In genomic region chr7:118657391-118658005, GRCh38 we compare ENCODE assay signal across 13 cellular contexts.
DNase-seq lines count a peak whose midpoint lies in the region; ATAC-seq and TF ChIP-seq lines count a peak whose summit lies in the region.
"Had no signal": no experiment of that assay in that cellular context is flagged by ENCODE, and none has a peak within 500 bp of the region (broad histone marks: within the 10 kb centered on the region; RNA-seq: fewer than 3 reads in every experiment).

No MANE protein-coding gene starts in this region.

- no peaks in the 10 kb centered on the region for H4K20me1 ChIP-seq in SU-DHL-6 (ENCODE audit: low read depth, low read length)

- BruUV-seq in MCF 10A (replicated peaks; lab: Mats Ljungman, UMichigan) (no TSS peak), Caco-2 (replicated peaks; lab: Mats Ljungman, UMichigan) (no TSS peak)

- TF ChIP-seq CTCF in SU-DHL-6 (IDR thresholded peaks at IDR 0.05; ENCODE audit: insufficient read depth, low read length, poor library complexity, severe bottlenecking) (no peak), MCF 10A (IDR thresholded peaks at IDR 0.05; ENCODE audit: unreplicated experiment) (no peak), Caco-2 (IDR thresholded peaks at IDR 0.05; ENCODE audit: insufficient read depth in 1 of 2, low read depth in 1 of 2, low read length in 1 of 2, severe bottlenecking in 1 of 2, unreplicated experiment in 1 of 2) (no peak), tibial artery (IDR thresholded peaks at IDR 0.05) (no peak)

- H3K4me1 ChIP-seq in Caco-2 (no peaks in the 10 kb centered on the region), tibial artery (peaks cover 0 to 4% (median 0%) of the 10 kb centered on the region in 4 donors)
- H3K4me1 ChIP-seq: transverse colon had no signal

- no peak overlapping the region for H3K4me3 Mint-ChIP-seq in MCF 10A (ENCODE audit: unreplicated experiment)
- H3K4me3 Mint-ChIP-seq in Caco-2 (ENCODE audit: unreplicated experiment): no peak overlapping the region
- H3K4me3 Mint-ChIP-seq: CD8-positive, alpha-beta T cell had no signal

- peak overlapping the region; percentile 42 for H3K27ac ChIP-seq in SU-DHL-6 (ENCODE audit: low read depth, low read length)
- no peak overlapping the region for H3K27ac ChIP-seq in tibial artery
- H3K27ac ChIP-seq: transverse colon had no signal

- H3F3A ChIP-seq in SU-DHL-6 (ENCODE audit: insufficient read depth): no peaks in the 10 kb centered on the region

- intact Hi-C loops in MCF 10A (cut with micrococcal nuclease): no loop called here
- intact Hi-C loops in Caco-2 (cut with micrococcal nuclease; ENCODE audit: unreplicated experiment): no loop called here
- intact Hi-C loops in tibial artery (cut with DNase I; ENCODE audit: low total_unique reads): no loop called here

- H3K9me2 ChIP-seq in SU-DHL-6 (replicated peaks; ENCODE audit: insufficient read depth, low read length): no peaks in the 10 kb centered on the region

- H3K36me3 Mint-ChIP-seq in MCF 10A (ENCODE audit: insufficient read depth, unreplicated experiment) (no peaks in the 10 kb centered on the region), Caco-2 (ENCODE audit: insufficient read depth, unreplicated experiment) (no peaks in the 10 kb centered on the region)
- H3K36me3 Mint-ChIP-seq: CD8-positive, alpha-beta T cell had no signal

- CTCF ChIA-PET in MCF 10A (lab: Yijun Ruan, JAX) (no interaction called here), Caco-2 (lab: Charles Lee) (no interaction called here)

- peak overlapping the region; percentile 12; the same call in 1 of the 2 replicates for H3K9ac ChIP-seq in SU-DHL-6 (ENCODE audit: low read length)

- H3K27me3 ChIP-seq in SU-DHL-6 (ENCODE audit: low read length) (no peaks in the 10 kb centered on the region), Caco-2 (replicated peaks; ENCODE audit: control insufficient read depth, insufficient read depth, low read length) (no peaks in the 10 kb centered on the region), tibial artery (no peaks in the 10 kb centered on the region)
- H3K27me3 ChIP-seq: transverse colon had no signal

- H3K4me2 ChIP-seq in SU-DHL-6 (ENCODE audit: low read depth, low read length, poor library complexity, severe bottlenecking): peak overlapping the region; percentile 55

- H3K36me3 ChIP-seq in SU-DHL-6 (ENCODE audit: low read length): no peaks in the 10 kb centered on the region
- H3K36me3 ChIP-seq in Caco-2 (ENCODE audit: control insufficient read depth, insufficient read depth, low read length): no peaks in the 10 kb centered on the region
- no peaks in the 10 kb centered on the region for H3K36me3 ChIP-seq in tibial artery
- H3K36me3 ChIP-seq: transverse colon had no signal

- H3K4me1 Mint-ChIP-seq in MCF 10A (ENCODE audit: insufficient read depth, unreplicated experiment) (no peaks in the 10 kb centered on the region), Caco-2 (ENCODE audit: low read depth, unreplicated experiment) (no peaks in the 10 kb centered on the region)

- H3K9me3 Mint-ChIP-seq in MCF 10A (ENCODE audit: unreplicated experiment) (no peaks in the 10 kb centered on the region), Caco-2 (ENCODE audit: unreplicated experiment) (no peaks in the 10 kb centered on the region)

- H3K27ac Mint-ChIP-seq in MCF 10A (ENCODE audit: low read depth, unreplicated experiment) (no peak overlapping the region), Caco-2 (ENCODE audit: unreplicated experiment) (no peak overlapping the region)
- H3K27ac Mint-ChIP-seq: CD8-positive, alpha-beta T cell had no signal

- peaks cover 92% of the 10 kb centered on the region for H3K27me3 Mint-ChIP-seq in MCF 10A (ENCODE audit: insufficient read depth, unreplicated experiment)
- peaks cover 2% of the 10 kb centered on the region for H3K27me3 Mint-ChIP-seq in Caco-2 (ENCODE audit: insufficient read depth, unreplicated experiment)

- DNase-seq in MCF 10A (ENCODE audit: unreplicated experiment) (no peak), COR-L47 (lab: John Stamatoyannopoulos, UW) (no peak), Caco-2 (no peak), tibial artery (no peak)
- DNase-seq: activated gamma-delta T cell; CD8-positive, alpha-beta T cell; foreskin fibroblast; left ventricle myocardium superior; transverse colon had no signal

- H3K9me3 ChIP-seq in SU-DHL-6 (ENCODE audit: insufficient read depth, low read length) (no peaks in the 10 kb centered on the region), Caco-2 (no peaks in the 10 kb centered on the region), tibial artery (no peaks in the 10 kb centered on the region)
- H3K9me3 ChIP-seq: transverse colon had no signal

- no peaks in the 10 kb centered on the region for H3K79me2 ChIP-seq in SU-DHL-6 (ENCODE audit: insufficient read depth, low read length)

- H3K4me3 ChIP-seq in SU-DHL-6 (ENCODE audit: insufficient read depth, low read length, poor library complexity, severe bottlenecking) (no peak overlapping the region), Caco-2 (ENCODE audit: low read depth, low read length) (no peak overlapping the region), tibial artery (no peak overlapping the region)
- H3K4me3 ChIP-seq: transverse colon had no signal

- ATAC-seq in GM18867 (IDR thresholded peaks at IDR 0.05; ENCODE audit: unreplicated experiment) (peak; percentile 90), GM21529 (IDR thresholded peaks at IDR 0.05; ENCODE audit: unreplicated experiment) (peak; percentile 95), HG03159 (IDR thresholded peaks at IDR 0.05; ENCODE audit: unreplicated experiment) (peak; percentile 87)
- ATAC-seq: CD8-positive, alpha-beta T cell; left ventricle myocardium superior had no signal

- POLR2A ChIA-PET in MCF 10A (lab: Yijun Ruan, JAX): no interaction called here
- POLR2A ChIA-PET in Caco-2 (lab: Charles Lee): no interaction called here

- H2AFZ ChIP-seq in SU-DHL-6 (ENCODE audit: low read depth, low read length, severe bottlenecking): peak overlapping the region; percentile 18
